Comparison of ENCODE assay signal across 25 cellular contexts in genomic region chr5:57190593-57190992, GRCh38. TPM values are rescaled to one million over a fixed set of nuclear protein-coding genes. Genes with fewer than 3 reads are reported as not detected.
A peak's percentile ranks its signal among the peaks of the same experiment; 100 is the strongest.
DNase-seq lines count a peak whose midpoint lies in the region; ATAC-seq, FAIRE-seq and TF ChIP-seq lines count a peak whose summit lies in the region.
"Had no signal": no experiment of that assay in that cellular context is flagged by ENCODE, and none has a peak within 500 bp of the region (broad histone marks: within the 10 kb centered on the region; RNA-seq: fewer than 3 reads in every experiment).

No MANE protein-coding gene starts in this region.

- ATAC-seq in activated naive CD8-positive, alpha-beta T cell treated with anti-CD3 and anti-CD28 coated beads, Interleukin-2, amount 10 ng/mL, durations not matched to agents 7 days and 5 days (ENCODE audit: low read depth): no peak
- ATAC-seq in activated naive CD8-positive, alpha-beta T cell treated with anti-CD3 and anti-CD28 coated beads, Interleukin-2, amount 50 U/mL, for 24 hours: no peak
- ATAC-seq in HG03460 (IDR thresholded peaks at IDR 0.05; ENCODE audit: unreplicated experiment): no peak
- ATAC-seq: A549 had no signal

- H3K4me3 ChIP-seq in HEK293 (ENCODE audit: low read depth, low read length): no peak overlapping the region
- H3K4me3 ChIP-seq: A549; BLaER1 treated with 17β-estradiol and CSF1 and Interleukin-3, amounts not matched to agents 10 nM and 100 nM had no signal

- H3K27me3 Mint-ChIP-seq in activated naive CD8-positive, alpha-beta T cell treated with anti-CD3 and anti-CD28 coated beads, Interleukin-2, amount 10 ng/mL, durations not matched to agents 7 days and 5 days: no peaks in the 10 kb centered on the region
- H3K27me3 Mint-ChIP-seq in activated naive CD8-positive, alpha-beta T cell treated with anti-CD3 and anti-CD28 coated beads, Interleukin-2, amount 50 U/mL, for 24 hours: no peaks in the 10 kb centered on the region
- H3K27me3 Mint-ChIP-seq: CD4-positive, alpha-beta memory T cell had no signal

- peak overlapping the region; percentile 20 for H3K27ac Mint-ChIP-seq in activated naive CD8-positive, alpha-beta T cell treated with anti-CD3 and anti-CD28 coated beads, Interleukin-2, amount 10 ng/mL, durations not matched to agents 7 days and 5 days
- H3K27ac Mint-ChIP-seq in activated naive CD8-positive, alpha-beta T cell treated with anti-CD3 and anti-CD28 coated beads, Interleukin-2, amount 50 U/mL, for 24 hours: no peak overlapping the region
- H3K27ac Mint-ChIP-seq: HFFc6 had no signal

- no peak for DNase-seq in activated naive CD8-positive, alpha-beta T cell treated with anti-CD3 and anti-CD28 coated beads, Interleukin-2, amount 10 ng/mL, durations not matched to agents 7 days and 5 days
- DNase-seq in activated naive CD8-positive, alpha-beta T cell treated with anti-CD3 and anti-CD28 coated beads, Interleukin-2, amount 50 U/mL, for 24 hours: no peak
- no peak for DNase-seq in GM12891 (ENCODE audit: insufficient read length, low spot score)
- no peak for DNase-seq in NCI-H774 (lab: John Stamatoyannopoulos, UW)
- DNase-seq: 8988T; ACHN; AML-193; BE2C; Calu3; CD4-positive, alpha-beta memory T cell; COR-L47; DMS53; DMS79 treated with DMSO at 0.1 percent for 48 hours; GF-D8; H7; HCEC 1CT; HFFc6 had no signal

- TF ChIP-seq CTCF in HEK293 (tag by site-specific recombination; IDR thresholded peaks at IDR 0.05) (no peak), VCaP (conservative IDR thresholded peaks at IDR 0.05) (no peak)

- CTCF ChIA-PET in HEK293 (lab: Yijun Ruan, JAX): interaction anchor here (0.7 to 1.9 kb wide), 2 partner anchors 11 to 194 kb away, joined by 3 to 6 read pairs; no protein-coding TSS in a partner anchor

- H3K9me3 ChIP-seq in HEK293 (ENCODE audit: control insufficient read depth, insufficient read depth, low read depth, low read length): no peaks in the 10 kb centered on the region
- H3K9me3 ChIP-seq: A549, BE2C had no signal

- H3K36me3 ChIP-seq in HEK293 (ENCODE audit: control insufficient read depth in 2 of 2, insufficient read depth in 1 of 2, low read length in 2 of 2): peaks cover 0 to 17% of the 10 kb centered on the region in 2 experiments; a peak in 2 of 3 replicates

- H3K4me3 Mint-ChIP-seq in activated naive CD8-positive, alpha-beta T cell treated with anti-CD3 and anti-CD28 coated beads, Interleukin-2, amount 10 ng/mL, durations not matched to agents 7 days and 5 days: no peak overlapping the region
- no peak overlapping the region for H3K4me3 Mint-ChIP-seq in activated naive CD8-positive, alpha-beta T cell treated with anti-CD3 and anti-CD28 coated beads, Interleukin-2, amount 50 U/mL, for 24 hours
- H3K4me3 Mint-ChIP-seq: CD14-positive monocyte, HFFc6 had no signal

- TF ChIP-seq POLR2A in GM12891 (IDR thresholded peaks at IDR 0.05; ENCODE audit: low read depth, low read length): no peak

- no peak for FAIRE-seq in GM12891 (lab: Jason Lieb, UNC)
- FAIRE-seq: A549, GM12892, H1 had no signal

- POLR2A ChIA-PET in activated naive CD8-positive, alpha-beta T cell treated with anti-CD3 and anti-CD28 coated beads, Interleukin-2, amount 10 ng/mL, durations not matched to agents 7 days and 5 days (lab: Charles Lee): interaction anchor here (0.7 to 1.7 kb wide), 4 partner anchors 9 to 451 kb away, joined by 3 to 7 read pairs (median 4); no protein-coding TSS in a partner anchor
- POLR2A ChIA-PET in HEK293 (lab: Yijun Ruan, JAX): interaction anchor here (0.7 to 1.2 kb wide), 2 partner anchors 12 to 85 kb away, joined by 5 to 6 read pairs; no protein-coding TSS in a partner anchor

- peaks cover 27% of the 10 kb centered on the region for H3K36me3 Mint-ChIP-seq in activated naive CD8-positive, alpha-beta T cell treated with anti-CD3 and anti-CD28 coated beads, Interleukin-2, amount 10 ng/mL, durations not matched to agents 7 days and 5 days
- H3K36me3 Mint-ChIP-seq in activated naive CD8-positive, alpha-beta T cell treated with anti-CD3 and anti-CD28 coated beads, Interleukin-2, amount 50 U/mL, for 24 hours (ENCODE audit: low read depth): peaks cover 40% of the 10 kb centered on the region

- H3K27ac ChIP-seq in HEK293 (ENCODE audit: extremely low read depth, low read depth, low read length): no peak overlapping the region
- H3K27ac ChIP-seq in VCaP: peak overlapping the region; percentile 40
- H3K27ac ChIP-seq: A549; BLaER1 treated with 17β-estradiol and CSF1 and Interleukin-3, amounts not matched to agents 10 nM and 100 nM had no signal

- peaks cover 58% of the 10 kb centered on the region for H3K4me1 Mint-ChIP-seq in activated naive CD8-positive, alpha-beta T cell treated with anti-CD3 and anti-CD28 coated beads, Interleukin-2, amount 10 ng/mL, durations not matched to agents 7 days and 5 days
- H3K4me1 Mint-ChIP-seq in activated naive CD8-positive, alpha-beta T cell treated with anti-CD3 and anti-CD28 coated beads, Interleukin-2, amount 50 U/mL, for 24 hours: peaks cover 90% of the 10 kb centered on the region

- H3K4me1 ChIP-seq in HEK293 (ENCODE audit: control insufficient read depth, insufficient read depth, low read length): peaks cover 26% of the 10 kb centered on the region
- H3K4me1 ChIP-seq: BE2C had no signal

- H3K9me3 Mint-ChIP-seq in activated naive CD8-positive, alpha-beta T cell treated with anti-CD3 and anti-CD28 coated beads, Interleukin-2, amount 10 ng/mL, durations not matched to agents 7 days and 5 days: no peaks in the 10 kb centered on the region
- H3K9me3 Mint-ChIP-seq in activated naive CD8-positive, alpha-beta T cell treated with anti-CD3 and anti-CD28 coated beads, Interleukin-2, amount 50 U/mL, for 24 hours: no peaks in the 10 kb centered on the region
- H3K9me3 Mint-ChIP-seq: CD14-positive monocyte; CD4-positive, alpha-beta memory T cell; HFFc6 had no signal

TF ChIP-seq in HEK293, 187 proteins besides CTCF, POLR2A, EP300 and RAD21:
- TF ChIP-seq ZNF610 (tag by site-specific recombination; IDR thresholded peaks at IDR 0.05; ENCODE audit: borderline replicate concordance) (no peak), ZNF274 (IDR thresholded peaks at IDR 0.05; ENCODE audit: low read length) (no peak), ZNF274 (tag by site-specific recombination; IDR thresholded peaks at IDR 0.05; ENCODE audit: borderline replicate concordance) (no peak), ZEB2 (tag by site-specific recombination; IDR thresholded peaks at IDR 0.05) (no peak), ZNF23 (tag by site-specific recombination; IDR thresholded peaks at IDR 0.05; ENCODE audit: borderline replicate concordance) (no peak), ZNF600 (tag by site-specific recombination; IDR thresholded peaks at IDR 0.05) (0 out of 2 replicates have a peak, but pooled peaks have one; percentile 28)
TF ChIP-seq in HEK293: peak in this region for 1.

TF ChIP-seq in GM12891, 5 proteins besides CTCF, POLR2A, EP300 and RAD21:
- TF ChIP-seq POU2F2 (IDR thresholded peaks at IDR 0.05; ENCODE audit: low read depth, low read length): no peak
- TF ChIP-seq PAX5 (IDR thresholded peaks at IDR 0.05; ENCODE audit: insufficient read depth, low read length, severe bottlenecking): no peak
- TF ChIP-seq SPI1 (IDR thresholded peaks at IDR 0.05; ENCODE audit: low read depth, low read length): no peak
- TF ChIP-seq POLR2AphosphoS5 (IDR thresholded peaks at IDR 0.05; ENCODE audit: low read depth, low read length): no peak
- no peak for TF ChIP-seq TAF1 (IDR thresholded peaks at IDR 0.05; ENCODE audit: low read depth, low read length)

RNA-seq across cellular contexts. Expression of gene GPBP1, which starts 16.7 kb away (rescaled TPM):
- 100 to 1,000 TPM; 107 to 112 TPM for total RNA-seq in activated naive CD8-positive, alpha-beta T cell treated with anti-CD3 and anti-CD28 coated beads, Interleukin-2, amount 10 ng/mL, durations not matched to agents 7 days and 5 days
- polyA plus RNA-seq in GM12891 (2012; ENCODE audit: low read depth, missing spikeins): 31.2 TPM
